1 cellular context compared by ENCODE assay signal in the genomic region with DNA sequence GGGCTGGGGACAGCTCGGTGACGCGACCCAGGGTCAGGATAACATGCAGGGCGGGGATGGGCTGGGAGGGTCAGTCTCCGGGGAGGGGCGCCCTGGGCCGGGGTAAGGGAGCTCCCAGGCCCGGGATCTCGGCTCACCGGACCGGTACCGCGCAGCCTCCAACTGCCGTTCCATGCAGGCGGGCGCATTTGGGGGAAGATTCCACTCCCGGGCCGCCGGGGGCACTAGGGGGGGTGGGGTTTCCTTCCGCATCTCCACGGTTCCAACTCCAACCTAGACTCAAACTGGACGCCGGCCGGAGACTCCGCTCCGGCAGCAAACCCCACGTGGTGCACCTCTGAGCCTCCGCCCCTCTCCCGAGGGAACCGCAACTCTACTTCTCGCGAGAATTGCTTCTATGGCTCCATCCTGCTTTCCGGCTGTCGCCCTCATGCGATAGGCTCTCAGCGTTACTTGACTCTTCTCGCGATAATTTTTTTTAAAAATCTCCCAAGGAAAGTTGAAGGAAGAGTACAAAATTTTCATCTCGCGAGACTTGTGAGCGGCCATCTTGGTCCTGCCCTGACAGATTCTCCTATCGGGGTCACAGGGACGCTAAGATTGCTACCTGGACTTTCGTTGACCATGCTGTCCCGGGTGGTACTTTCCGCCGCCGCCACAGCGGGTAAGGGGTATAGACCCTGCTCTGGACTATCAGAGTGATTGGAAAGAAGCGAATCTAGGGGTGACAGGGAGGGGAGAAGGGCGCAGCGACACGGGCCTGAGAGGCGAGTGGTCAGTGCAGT.
A peak's percentile ranks its signal among the peaks of the same experiment; 100 is the strongest.
TF ChIP-seq lines count a peak whose summit lies in the region.

A gene with protein sequence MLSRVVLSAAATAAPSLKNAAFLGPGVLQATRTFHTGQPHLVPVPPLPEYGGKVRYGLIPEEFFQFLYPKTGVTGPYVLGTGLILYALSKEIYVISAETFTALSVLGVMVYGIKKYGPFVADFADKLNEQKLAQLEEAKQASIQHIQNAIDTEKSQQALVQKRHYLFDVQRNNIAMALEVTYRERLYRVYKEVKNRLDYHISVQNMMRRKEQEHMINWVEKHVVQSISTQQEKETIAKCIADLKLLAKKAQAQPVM (plus strand): TSS at position 547 of the 785 bp plus-strand sequence. CDS start 78 bp downstream, at position 625.
A gene (minus strand): TSS at position 339 of the 785 bp plus-strand sequence. CDS start 87 bp downstream, at position 252.

TF ChIP-seq in HepG2, 621 proteins besides CTCF, POLR2A, EP300 and RAD21 (continued from another document and continues in another):
- TF ChIP-seq, protein P1, sequence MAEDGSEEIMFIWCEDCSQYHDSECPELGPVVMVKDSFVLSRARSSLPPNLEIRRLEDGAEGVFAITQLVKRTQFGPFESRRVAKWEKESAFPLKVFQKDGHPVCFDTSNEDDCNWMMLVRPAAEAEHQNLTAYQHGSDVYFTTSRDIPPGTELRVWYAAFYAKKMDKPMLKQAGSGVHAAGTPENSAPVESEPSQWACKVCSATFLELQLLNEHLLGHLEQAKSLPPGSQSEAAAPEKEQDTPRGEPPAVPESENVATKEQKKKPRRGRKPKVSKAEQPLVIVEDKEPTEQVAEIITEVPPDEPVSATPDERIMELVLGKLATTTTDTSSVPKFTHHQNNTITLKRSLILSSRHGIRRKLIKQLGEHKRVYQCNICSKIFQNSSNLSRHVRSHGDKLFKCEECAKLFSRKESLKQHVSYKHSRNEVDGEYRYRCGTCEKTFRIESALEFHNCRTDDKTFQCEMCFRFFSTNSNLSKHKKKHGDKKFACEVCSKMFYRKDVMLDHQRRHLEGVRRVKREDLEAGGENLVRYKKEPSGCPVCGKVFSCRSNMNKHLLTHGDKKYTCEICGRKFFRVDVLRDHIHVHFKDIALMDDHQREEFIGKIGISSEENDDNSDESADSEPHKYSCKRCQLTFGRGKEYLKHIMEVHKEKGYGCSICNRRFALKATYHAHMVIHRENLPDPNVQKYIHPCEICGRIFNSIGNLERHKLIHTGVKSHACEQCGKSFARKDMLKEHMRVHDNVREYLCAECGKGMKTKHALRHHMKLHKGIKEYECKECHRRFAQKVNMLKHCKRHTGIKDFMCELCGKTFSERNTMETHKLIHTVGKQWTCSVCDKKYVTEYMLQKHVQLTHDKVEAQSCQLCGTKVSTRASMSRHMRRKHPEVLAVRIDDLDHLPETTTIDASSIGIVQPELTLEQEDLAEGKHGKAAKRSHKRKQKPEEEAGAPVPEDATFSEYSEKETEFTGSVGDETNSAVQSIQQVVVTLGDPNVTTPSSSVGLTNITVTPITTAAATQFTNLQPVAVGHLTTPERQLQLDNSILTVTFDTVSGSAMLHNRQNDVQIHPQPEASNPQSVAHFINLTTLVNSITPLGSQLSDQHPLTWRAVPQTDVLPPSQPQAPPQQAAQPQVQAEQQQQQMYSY (CRISPR knock-in tag; IDR thresholded peaks at IDR 0.05): no peak
- TF ChIP-seq ZNF577 (CRISPR knock-in tag; IDR thresholded peaks at IDR 0.05; ENCODE audit: borderline replicate concordance, low read depth) (no peak), DNMT1 (CRISPR knock-in tag; IDR thresholded peaks at IDR 0.05) (no peak), ZNF350 (CRISPR knock-in tag; IDR thresholded peaks at IDR 0.05; ENCODE audit: borderline replicate concordance, low read depth) (peak; percentile 32; the same call in 1 of the 2 replicates), SP2 (CRISPR knock-in tag; IDR thresholded peaks at IDR 0.05) (no peak), FOXO1 (CRISPR knock-in tag; IDR thresholded peaks at IDR 0.05) (no peak), HMG20B (CRISPR knock-in tag; conservative IDR thresholded peaks at IDR 0.05) (no peak), ZNF709 (CRISPR knock-in tag; IDR thresholded peaks at IDR 0.05) (no peak; the same call in 1 of the 2 replicates), ZBTB8A (CRISPR knock-in tag; IDR thresholded peaks at IDR 0.05; ENCODE audit: borderline replicate concordance, low read depth) (no peak), FOXP1 (IDR thresholded peaks at IDR 0.05) (no peak), FOXP1 (CRISPR knock-in tag; IDR thresholded peaks at IDR 0.05) (no peak), ZBTB20 (CRISPR knock-in tag; IDR thresholded peaks at IDR 0.05; ENCODE audit: borderline replicate concordance, low read depth) (no peak), TRIM24 (CRISPR knock-in tag; IDR thresholded peaks at IDR 0.05) (no peak), MEIS1 (CRISPR knock-in tag; IDR thresholded peaks at IDR 0.05; ENCODE audit: borderline replicate concordance) (no peak), ZNF3 (CRISPR knock-in tag; IDR thresholded peaks at IDR 0.05) (no peak), ZFYVE20 (CRISPR knock-in tag; IDR thresholded peaks at IDR 0.05; ENCODE audit: borderline replicate concordance, low read depth) (no peak), MED8 (CRISPR knock-in tag; IDR thresholded peaks at IDR 0.05; ENCODE audit: insufficient replicate concordance) (no peak), ZNF329 (CRISPR knock-in tag; IDR thresholded peaks at IDR 0.05; ENCODE audit: low read depth) (no peak), AHR (CRISPR knock-in tag; IDR thresholded peaks at IDR 0.05) (0 out of 2 replicates have a peak, but pooled peaks have one; percentile 28), ATM (IDR thresholded peaks at IDR 0.05; ENCODE audit: borderline replicate concordance) (no peak), SRSF1 (optimal IDR thresholded peaks at IDR 0.05; ENCODE audit: low read depth, low read length) (no peak), MATR3 (CRISPR knock-in tag; IDR thresholded peaks at IDR 0.05) (no peak), U2AF1 (optimal IDR thresholded peaks at IDR 0.05; ENCODE audit: low read depth, low read length) (no peak), GATAD2A (CRISPR knock-in tag; IDR thresholded peaks at IDR 0.05) (peak; percentile 21; the same call in 1 of the 2 replicates), POGZ (CRISPR knock-in tag; IDR thresholded peaks at IDR 0.05) (peak; percentile 89), NR1H2 (CRISPR knock-in tag; IDR thresholded peaks at IDR 0.05; ENCODE audit: borderline replicate concordance, low read depth) (no peak), ZNF333 (CRISPR knock-in tag; IDR thresholded peaks at IDR 0.05; ENCODE audit: borderline replicate concordance) (no peak), ZNF737 (CRISPR knock-in tag; IDR thresholded peaks at IDR 0.05; ENCODE audit: borderline replicate concordance) (no peak), SIN3A (IDR thresholded peaks at IDR 0.05; ENCODE audit: borderline replicate concordance, low read depth, low read length) (peak; percentile 96; the same call in 1 of the 2 replicates), FOXJ3 (CRISPR knock-in tag; IDR thresholded peaks at IDR 0.05; ENCODE audit: borderline replicate concordance) (peak; percentile 43; the same call in 1 of the 2 replicates), TCF7L2 (IDR thresholded peaks at IDR 0.05; ENCODE audit: low read depth, low read length) (no peak)
- TF ChIP-seq, protein P2, sequence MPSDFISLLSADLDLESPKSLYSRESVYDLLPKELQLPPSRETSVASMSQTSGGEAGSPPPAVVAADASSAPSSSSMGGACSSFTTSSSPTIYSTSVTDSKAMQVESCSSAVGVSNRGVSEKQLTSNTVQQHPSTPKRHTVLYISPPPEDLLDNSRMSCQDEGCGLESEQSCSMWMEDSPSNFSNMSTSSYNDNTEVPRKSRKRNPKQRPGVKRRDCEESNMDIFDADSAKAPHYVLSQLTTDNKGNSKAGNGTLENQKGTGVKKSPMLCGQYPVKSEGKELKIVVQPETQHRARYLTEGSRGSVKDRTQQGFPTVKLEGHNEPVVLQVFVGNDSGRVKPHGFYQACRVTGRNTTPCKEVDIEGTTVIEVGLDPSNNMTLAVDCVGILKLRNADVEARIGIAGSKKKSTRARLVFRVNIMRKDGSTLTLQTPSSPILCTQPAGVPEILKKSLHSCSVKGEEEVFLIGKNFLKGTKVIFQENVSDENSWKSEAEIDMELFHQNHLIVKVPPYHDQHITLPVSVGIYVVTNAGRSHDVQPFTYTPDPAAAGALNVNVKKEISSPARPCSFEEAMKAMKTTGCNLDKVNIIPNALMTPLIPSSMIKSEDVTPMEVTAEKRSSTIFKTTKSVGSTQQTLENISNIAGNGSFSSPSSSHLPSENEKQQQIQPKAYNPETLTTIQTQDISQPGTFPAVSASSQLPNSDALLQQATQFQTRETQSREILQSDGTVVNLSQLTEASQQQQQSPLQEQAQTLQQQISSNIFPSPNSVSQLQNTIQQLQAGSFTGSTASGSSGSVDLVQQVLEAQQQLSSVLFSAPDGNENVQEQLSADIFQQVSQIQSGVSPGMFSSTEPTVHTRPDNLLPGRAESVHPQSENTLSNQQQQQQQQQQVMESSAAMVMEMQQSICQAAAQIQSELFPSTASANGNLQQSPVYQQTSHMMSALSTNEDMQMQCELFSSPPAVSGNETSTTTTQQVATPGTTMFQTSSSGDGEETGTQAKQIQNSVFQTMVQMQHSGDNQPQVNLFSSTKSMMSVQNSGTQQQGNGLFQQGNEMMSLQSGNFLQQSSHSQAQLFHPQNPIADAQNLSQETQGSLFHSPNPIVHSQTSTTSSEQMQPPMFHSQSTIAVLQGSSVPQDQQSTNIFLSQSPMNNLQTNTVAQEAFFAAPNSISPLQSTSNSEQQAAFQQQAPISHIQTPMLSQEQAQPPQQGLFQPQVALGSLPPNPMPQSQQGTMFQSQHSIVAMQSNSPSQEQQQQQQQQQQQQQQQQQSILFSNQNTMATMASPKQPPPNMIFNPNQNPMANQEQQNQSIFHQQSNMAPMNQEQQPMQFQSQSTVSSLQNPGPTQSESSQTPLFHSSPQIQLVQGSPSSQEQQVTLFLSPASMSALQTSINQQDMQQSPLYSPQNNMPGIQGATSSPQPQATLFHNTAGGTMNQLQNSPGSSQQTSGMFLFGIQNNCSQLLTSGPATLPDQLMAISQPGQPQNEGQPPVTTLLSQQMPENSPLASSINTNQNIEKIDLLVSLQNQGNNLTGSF (CRISPR knock-in tag; IDR thresholded peaks at IDR 0.05): no peak
- TF ChIP-seq, protein P3, sequence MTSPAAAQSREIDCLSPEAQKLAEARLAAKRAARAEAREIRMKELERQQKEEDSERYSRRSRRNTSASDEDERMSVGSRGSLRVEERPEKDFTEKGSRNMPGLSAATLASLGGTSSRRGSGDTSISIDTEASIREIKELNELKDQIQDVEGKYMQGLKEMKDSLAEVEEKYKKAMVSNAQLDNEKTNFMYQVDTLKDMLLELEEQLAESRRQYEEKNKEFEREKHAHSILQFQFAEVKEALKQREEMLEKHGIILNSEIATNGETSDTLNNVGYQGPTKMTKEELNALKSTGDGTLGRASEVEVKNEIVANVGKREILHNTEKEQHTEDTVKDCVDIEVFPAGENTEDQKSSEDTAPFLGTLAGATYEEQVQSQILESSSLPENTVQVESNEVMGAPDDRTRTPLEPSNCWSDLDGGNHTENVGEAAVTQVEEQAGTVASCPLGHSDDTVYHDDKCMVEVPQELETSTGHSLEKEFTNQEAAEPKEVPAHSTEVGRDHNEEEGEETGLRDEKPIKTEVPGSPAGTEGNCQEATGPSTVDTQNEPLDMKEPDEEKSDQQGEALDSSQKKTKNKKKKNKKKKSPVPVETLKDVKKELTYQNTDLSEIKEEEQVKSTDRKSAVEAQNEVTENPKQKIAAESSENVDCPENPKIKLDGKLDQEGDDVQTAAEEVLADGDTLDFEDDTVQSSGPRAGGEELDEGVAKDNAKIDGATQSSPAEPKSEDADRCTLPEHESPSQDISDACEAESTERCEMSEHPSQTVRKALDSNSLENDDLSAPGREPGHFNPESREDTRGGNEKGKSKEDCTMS (CRISPR knock-in tag; conservative IDR thresholded peaks at IDR 0.05): no peak
- TF ChIP-seq, protein P4, sequence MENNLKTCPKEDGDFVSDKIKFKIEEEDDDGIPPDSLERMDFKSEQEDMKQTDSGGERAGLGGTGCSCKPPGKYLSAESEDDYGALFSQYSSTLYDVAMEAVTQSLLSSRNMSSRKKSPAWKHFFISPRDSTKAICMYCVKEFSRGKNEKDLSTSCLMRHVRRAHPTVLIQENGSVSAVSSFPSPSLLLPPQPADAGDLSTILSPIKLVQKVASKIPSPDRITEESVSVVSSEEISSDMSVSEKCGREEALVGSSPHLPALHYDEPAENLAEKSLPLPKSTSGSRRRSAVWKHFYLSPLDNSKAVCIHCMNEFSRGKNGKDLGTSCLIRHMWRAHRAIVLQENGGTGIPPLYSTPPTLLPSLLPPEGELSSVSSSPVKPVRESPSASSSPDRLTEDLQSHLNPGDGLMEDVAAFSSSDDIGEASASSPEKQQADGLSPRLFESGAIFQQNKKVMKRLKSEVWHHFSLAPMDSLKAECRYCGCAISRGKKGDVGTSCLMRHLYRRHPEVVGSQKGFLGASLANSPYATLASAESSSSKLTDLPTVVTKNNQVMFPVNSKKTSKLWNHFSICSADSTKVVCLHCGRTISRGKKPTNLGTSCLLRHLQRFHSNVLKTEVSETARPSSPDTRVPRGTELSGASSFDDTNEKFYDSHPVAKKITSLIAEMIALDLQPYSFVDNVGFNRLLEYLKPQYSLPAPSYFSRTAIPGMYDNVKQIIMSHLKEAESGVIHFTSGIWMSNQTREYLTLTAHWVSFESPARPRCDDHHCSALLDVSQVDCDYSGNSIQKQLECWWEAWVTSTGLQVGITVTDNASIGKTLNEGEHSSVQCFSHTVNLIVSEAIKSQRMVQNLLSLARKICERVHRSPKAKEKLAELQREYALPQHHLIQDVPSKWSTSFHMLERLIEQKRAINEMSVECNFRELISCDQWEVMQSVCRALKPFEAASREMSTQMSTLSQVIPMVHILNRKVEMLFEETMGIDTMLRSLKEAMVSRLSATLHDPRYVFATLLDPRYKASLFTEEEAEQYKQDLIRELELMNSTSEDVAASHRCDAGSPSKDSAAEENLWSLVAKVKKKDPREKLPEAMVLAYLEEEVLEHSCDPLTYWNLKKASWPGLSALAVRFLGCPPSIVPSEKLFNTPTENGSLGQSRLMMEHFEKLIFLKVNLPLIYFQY (CRISPR knock-in tag; IDR thresholded peaks at IDR 0.05; ENCODE audit: borderline replicate concordance): peak; percentile 72; the same call in 1 of the 2 replicates
- TF ChIP-seq, protein P5, sequence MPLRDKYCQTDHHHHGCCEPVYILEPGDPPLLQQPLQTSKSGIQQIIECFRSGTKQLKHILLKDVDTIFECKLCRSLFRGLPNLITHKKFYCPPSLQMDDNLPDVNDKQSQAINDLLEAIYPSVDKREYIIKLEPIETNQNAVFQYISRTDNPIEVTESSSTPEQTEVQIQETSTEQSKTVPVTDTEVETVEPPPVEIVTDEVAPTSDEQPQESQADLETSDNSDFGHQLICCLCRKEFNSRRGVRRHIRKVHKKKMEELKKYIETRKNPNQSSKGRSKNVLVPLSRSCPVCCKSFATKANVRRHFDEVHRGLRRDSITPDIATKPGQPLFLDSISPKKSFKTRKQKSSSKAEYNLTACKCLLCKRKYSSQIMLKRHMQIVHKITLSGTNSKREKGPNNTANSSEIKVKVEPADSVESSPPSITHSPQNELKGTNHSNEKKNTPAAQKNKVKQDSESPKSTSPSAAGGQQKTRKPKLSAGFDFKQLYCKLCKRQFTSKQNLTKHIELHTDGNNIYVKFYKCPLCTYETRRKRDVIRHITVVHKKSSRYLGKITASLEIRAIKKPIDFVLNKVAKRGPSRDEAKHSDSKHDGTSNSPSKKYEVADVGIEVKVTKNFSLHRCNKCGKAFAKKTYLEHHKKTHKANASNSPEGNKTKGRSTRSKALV (CRISPR knock-in tag; IDR thresholded peaks at IDR 0.05): no peak
- TF ChIP-seq, protein P6, sequence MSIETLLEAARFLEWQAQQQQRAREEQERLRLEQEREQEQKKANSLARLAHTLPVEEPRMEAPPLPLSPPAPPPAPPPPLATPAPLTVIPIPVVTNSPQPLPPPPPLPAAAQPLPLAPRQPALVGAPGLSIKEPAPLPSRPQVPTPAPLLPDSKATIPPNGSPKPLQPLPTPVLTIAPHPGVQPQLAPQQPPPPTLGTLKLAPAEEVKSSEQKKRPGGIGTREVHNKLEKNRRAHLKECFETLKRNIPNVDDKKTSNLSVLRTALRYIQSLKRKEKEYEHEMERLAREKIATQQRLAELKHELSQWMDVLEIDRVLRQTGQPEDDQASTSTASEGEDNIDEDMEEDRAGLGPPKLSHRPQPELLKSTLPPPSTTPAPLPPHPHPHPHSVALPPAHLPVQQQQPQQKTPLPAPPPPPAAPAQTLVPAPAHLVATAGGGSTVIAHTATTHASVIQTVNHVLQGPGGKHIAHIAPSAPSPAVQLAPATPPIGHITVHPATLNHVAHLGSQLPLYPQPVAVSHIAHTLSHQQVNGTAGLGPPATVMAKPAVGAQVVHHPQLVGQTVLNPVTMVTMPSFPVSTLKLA (IDR thresholded peaks at IDR 0.05): peak; percentile 70
